ENCODE assay signal across 21 cellular contexts in the genomic region with DNA sequence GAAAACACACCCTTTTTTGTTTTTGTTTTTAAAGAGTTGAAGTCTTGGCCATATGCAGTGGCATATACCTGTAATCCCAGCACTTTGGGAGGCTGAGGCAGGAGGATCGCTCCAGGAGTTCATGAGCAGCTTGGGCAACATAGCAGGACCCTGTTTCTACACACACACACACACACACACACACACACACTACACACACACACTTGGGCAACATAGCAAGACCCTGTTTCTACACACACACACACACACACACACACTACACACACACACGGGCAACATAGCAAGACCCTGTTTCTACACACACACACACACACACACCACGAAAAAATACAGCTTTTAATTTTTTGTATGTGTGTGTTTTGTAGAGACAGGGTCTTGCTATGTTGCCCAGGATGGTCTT.
"Had no signal": no experiment of that assay in that cellular context is flagged by ENCODE, and none has a peak within 500 bp of the region (broad histone marks: within the 10 kb centered on the region; RNA-seq: fewer than 3 reads in every experiment).

No MANE protein-coding gene starts in this region.

- H3K27ac Mint-ChIP-seq: activated CD4-positive, alpha-beta T cell treated with anti-CD3 and anti-CD28 coated beads for 36 hours; activated CD8-positive, alpha-beta T cell treated with anti-CD3 and anti-CD28 coated beads for 36 hours; activated naive CD8-positive, alpha-beta T cell treated with anti-CD3 and anti-CD28 coated beads, Interleukin-2, amount 10 ng/mL, durations not matched to agents 7 days and 5 days had no signal

- H3K9me3 ChIP-seq: adrenal gland, breast epithelium, Peyer's patch, SJCRH30, SK-N-SH had no signal

- H3K4me2 ChIP-seq: SK-N-SH had no signal

- H3K4me1 ChIP-seq: breast epithelium had no signal

- H3K9ac ChIP-seq: SK-N-SH had no signal

- H3K27ac ChIP-seq: adrenal gland, breast epithelium, Peyer's patch, RWPE1, SJCRH30, VCaP had no signal

- DNase-seq: activated CD4-positive, alpha-beta T cell treated with anti-CD3 and anti-CD28 coated beads for 36 hours; activated CD8-positive, alpha-beta memory T cell treated with anti-CD3 and anti-CD28 coated beads, Interleukin-2, amount 50 U/mL, for 4 hours; activated CD8-positive, alpha-beta T cell treated with anti-CD3 and anti-CD28 coated beads for 36 hours; activated naive CD4-positive, alpha-beta T cell treated with anti-CD3 and anti-CD28 coated beads, Interleukin-2, amount 50 U/mL, for 16 hours; activated naive CD8-positive, alpha-beta T cell treated with anti-CD3 and anti-CD28 coated beads, Interleukin-2, amount 10 ng/mL, durations not matched to agents 7 days and 5 days; adrenal gland; anterior cingulate cortex; Kasumi-1; NCI-H1105 treated with DMSO at 0.1 percent for 48 hours; NCI-H1436 treated with DMSO at 0.1 percent for 48 hours; NCI-H187; NCI-H2081; NCI-H524; Peyer's patch; Right ventricle myocardium superior; SJCRH30; SK-N-SH; T-helper 1 cell had no signal

- H3K27me3 ChIP-seq: adrenal gland, breast epithelium, Peyer's patch, SJCRH30 had no signal

- H3K4me3 ChIP-seq: adrenal gland, breast epithelium, Peyer's patch, SJCRH30 had no signal

- ATAC-seq: activated CD4-positive, alpha-beta T cell treated with anti-CD3 and anti-CD28 coated beads for 36 hours; activated CD8-positive, alpha-beta T cell treated with anti-CD3 and anti-CD28 coated beads for 36 hours had no signal

- H3K9me3 Mint-ChIP-seq: activated CD8-positive, alpha-beta T cell treated with anti-CD3 and anti-CD28 coated beads for 36 hours had no signal

- H3K4me3 Mint-ChIP-seq: activated CD4-positive, alpha-beta T cell treated with anti-CD3 and anti-CD28 coated beads for 36 hours; activated CD8-positive, alpha-beta T cell treated with anti-CD3 and anti-CD28 coated beads for 36 hours; activated naive CD8-positive, alpha-beta T cell treated with anti-CD3 and anti-CD28 coated beads, Interleukin-2, amount 10 ng/mL, durations not matched to agents 7 days and 5 days had no signal

- H3K36me3 ChIP-seq: adrenal gland, breast epithelium, Peyer's patch, SJCRH30 had no signal

- H3K27me3 Mint-ChIP-seq: activated CD4-positive, alpha-beta T cell treated with anti-CD3 and anti-CD28 coated beads for 36 hours; activated CD8-positive, alpha-beta T cell treated with anti-CD3 and anti-CD28 coated beads for 36 hours; activated naive CD8-positive, alpha-beta T cell treated with anti-CD3 and anti-CD28 coated beads, Interleukin-2, amount 10 ng/mL, durations not matched to agents 7 days and 5 days had no signal
